ENCODE assay signal across 1 cellular context in genomic region chr1:86395771-86396502, GRCh38.
TF ChIP-seq lines count a peak whose summit lies in the region.

TSS of gene ODF2L (minus strand) at chr1:86396323. CDS start at chr1:86387027, 9,296 bp downstream.

TF ChIP-seq in H1, 55 proteins besides CTCF, POLR2A, EP300 and RAD21:
- peak; percentile 93 for TF ChIP-seq CREB1 (IDR thresholded peaks at IDR 0.05)
- TF ChIP-seq, protein P1, sequence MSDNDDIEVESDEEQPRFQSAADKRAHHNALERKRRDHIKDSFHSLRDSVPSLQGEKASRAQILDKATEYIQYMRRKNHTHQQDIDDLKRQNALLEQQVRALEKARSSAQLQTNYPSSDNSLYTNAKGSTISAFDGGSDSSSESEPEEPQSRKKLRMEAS (IDR thresholded peaks at IDR 0.05) = peak; percentile 26; the same call in 1 of the 2 replicates
- peak; percentile 50; the same call in 1 of the 2 replicates for TF ChIP-seq TBP (IDR thresholded peaks at IDR 0.05; ENCODE audit: low read depth, low read length)
- TF ChIP-seq CTBP2 (IDR thresholded peaks at IDR 0.05; ENCODE audit: borderline replicate concordance, insufficient read depth, insufficient read length, low read length) = no peak
- TF ChIP-seq POLR2AphosphoS5 (IDR thresholded peaks at IDR 0.05; ENCODE audit: low read depth, low read length) = peak; percentile 55; the same call in 1 of the 2 replicates
- TF ChIP-seq SIN3A (conservative IDR thresholded peaks at IDR 0.05 in 1 of 2, IDR thresholded peaks at IDR 0.05 in 1 of 2; ENCODE audit: low read depth in 1 of 2, low read length in 2 of 2) = peak in 1 of 2 experiments; percentile 86; a peak in 2 of 4 replicates
- TF ChIP-seq ATF2 (IDR thresholded peaks at IDR 0.05; ENCODE audit: low read length) = no peak
- peak; percentile 51 for TF ChIP-seq TEAD4 (IDR thresholded peaks at IDR 0.05; ENCODE audit: low read depth, low read length)
- TF ChIP-seq JUN (IDR thresholded peaks at IDR 0.05; ENCODE audit: low read depth, low read length) = no peak
- TF ChIP-seq TCF12 (IDR thresholded peaks at IDR 0.05; ENCODE audit: low read depth, low read length) = no peak
- no peak for TF ChIP-seq ZNF274 (IDR thresholded peaks at IDR 0.05; ENCODE audit: borderline replicate concordance, extremely low read depth, low read length)
- TF ChIP-seq CBX5 (IDR thresholded peaks at IDR 0.05; ENCODE audit: low read depth, low read length) = no peak
- no peak for TF ChIP-seq CHD2 (IDR thresholded peaks at IDR 0.05; ENCODE audit: low read length)
- peak; percentile 64; the same call in 1 of the 2 replicates for TF ChIP-seq TAF1 (IDR thresholded peaks at IDR 0.05; ENCODE audit: low read depth, low read length)
- peak; percentile 82; the same call in 1 of the 2 replicates for TF ChIP-seq RBBP5 (IDR thresholded peaks at IDR 0.05; ENCODE audit: borderline replicate concordance, low read depth, low read length)
- no peak for TF ChIP-seq BRCA1 (IDR thresholded peaks at IDR 0.05; ENCODE audit: low read depth, low read length)
- no peak for TF ChIP-seq BCL11A (IDR thresholded peaks at IDR 0.05; ENCODE audit: low read depth in 2 of 2, low read length in 2 of 2)
- TF ChIP-seq GABPA (IDR thresholded peaks at IDR 0.05; ENCODE audit: borderline replicate concordance, insufficient read depth, low read length) = no peak
- 0 out of 2 replicates have a peak, but pooled peaks have one; percentile 26 for TF ChIP-seq BACH1 (IDR thresholded peaks at IDR 0.05; ENCODE audit: low read length)
- TF ChIP-seq EZH2 (IDR thresholded peaks at IDR 0.05; ENCODE audit: low read depth, low read length, severe bottlenecking) = no peak
- TF ChIP-seq RFX5 (IDR thresholded peaks at IDR 0.05; ENCODE audit: borderline replicate concordance, low read depth, low read length) = no peak
- TF ChIP-seq, protein P2, sequence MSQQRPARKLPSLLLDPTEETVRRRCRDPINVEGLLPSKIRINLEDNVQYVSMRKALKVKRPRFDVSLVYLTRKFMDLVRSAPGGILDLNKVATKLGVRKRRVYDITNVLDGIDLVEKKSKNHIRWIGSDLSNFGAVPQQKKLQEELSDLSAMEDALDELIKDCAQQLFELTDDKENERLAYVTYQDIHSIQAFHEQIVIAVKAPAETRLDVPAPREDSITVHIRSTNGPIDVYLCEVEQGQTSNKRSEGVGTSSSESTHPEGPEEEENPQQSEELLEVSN (IDR thresholded peaks at IDR 0.05) = peak; percentile 39; the same call in 1 of the 2 replicates
- TF ChIP-seq ASH2L (IDR thresholded peaks at IDR 0.05; ENCODE audit: low read length) = peak; percentile 91
- TF ChIP-seq, protein P3, sequence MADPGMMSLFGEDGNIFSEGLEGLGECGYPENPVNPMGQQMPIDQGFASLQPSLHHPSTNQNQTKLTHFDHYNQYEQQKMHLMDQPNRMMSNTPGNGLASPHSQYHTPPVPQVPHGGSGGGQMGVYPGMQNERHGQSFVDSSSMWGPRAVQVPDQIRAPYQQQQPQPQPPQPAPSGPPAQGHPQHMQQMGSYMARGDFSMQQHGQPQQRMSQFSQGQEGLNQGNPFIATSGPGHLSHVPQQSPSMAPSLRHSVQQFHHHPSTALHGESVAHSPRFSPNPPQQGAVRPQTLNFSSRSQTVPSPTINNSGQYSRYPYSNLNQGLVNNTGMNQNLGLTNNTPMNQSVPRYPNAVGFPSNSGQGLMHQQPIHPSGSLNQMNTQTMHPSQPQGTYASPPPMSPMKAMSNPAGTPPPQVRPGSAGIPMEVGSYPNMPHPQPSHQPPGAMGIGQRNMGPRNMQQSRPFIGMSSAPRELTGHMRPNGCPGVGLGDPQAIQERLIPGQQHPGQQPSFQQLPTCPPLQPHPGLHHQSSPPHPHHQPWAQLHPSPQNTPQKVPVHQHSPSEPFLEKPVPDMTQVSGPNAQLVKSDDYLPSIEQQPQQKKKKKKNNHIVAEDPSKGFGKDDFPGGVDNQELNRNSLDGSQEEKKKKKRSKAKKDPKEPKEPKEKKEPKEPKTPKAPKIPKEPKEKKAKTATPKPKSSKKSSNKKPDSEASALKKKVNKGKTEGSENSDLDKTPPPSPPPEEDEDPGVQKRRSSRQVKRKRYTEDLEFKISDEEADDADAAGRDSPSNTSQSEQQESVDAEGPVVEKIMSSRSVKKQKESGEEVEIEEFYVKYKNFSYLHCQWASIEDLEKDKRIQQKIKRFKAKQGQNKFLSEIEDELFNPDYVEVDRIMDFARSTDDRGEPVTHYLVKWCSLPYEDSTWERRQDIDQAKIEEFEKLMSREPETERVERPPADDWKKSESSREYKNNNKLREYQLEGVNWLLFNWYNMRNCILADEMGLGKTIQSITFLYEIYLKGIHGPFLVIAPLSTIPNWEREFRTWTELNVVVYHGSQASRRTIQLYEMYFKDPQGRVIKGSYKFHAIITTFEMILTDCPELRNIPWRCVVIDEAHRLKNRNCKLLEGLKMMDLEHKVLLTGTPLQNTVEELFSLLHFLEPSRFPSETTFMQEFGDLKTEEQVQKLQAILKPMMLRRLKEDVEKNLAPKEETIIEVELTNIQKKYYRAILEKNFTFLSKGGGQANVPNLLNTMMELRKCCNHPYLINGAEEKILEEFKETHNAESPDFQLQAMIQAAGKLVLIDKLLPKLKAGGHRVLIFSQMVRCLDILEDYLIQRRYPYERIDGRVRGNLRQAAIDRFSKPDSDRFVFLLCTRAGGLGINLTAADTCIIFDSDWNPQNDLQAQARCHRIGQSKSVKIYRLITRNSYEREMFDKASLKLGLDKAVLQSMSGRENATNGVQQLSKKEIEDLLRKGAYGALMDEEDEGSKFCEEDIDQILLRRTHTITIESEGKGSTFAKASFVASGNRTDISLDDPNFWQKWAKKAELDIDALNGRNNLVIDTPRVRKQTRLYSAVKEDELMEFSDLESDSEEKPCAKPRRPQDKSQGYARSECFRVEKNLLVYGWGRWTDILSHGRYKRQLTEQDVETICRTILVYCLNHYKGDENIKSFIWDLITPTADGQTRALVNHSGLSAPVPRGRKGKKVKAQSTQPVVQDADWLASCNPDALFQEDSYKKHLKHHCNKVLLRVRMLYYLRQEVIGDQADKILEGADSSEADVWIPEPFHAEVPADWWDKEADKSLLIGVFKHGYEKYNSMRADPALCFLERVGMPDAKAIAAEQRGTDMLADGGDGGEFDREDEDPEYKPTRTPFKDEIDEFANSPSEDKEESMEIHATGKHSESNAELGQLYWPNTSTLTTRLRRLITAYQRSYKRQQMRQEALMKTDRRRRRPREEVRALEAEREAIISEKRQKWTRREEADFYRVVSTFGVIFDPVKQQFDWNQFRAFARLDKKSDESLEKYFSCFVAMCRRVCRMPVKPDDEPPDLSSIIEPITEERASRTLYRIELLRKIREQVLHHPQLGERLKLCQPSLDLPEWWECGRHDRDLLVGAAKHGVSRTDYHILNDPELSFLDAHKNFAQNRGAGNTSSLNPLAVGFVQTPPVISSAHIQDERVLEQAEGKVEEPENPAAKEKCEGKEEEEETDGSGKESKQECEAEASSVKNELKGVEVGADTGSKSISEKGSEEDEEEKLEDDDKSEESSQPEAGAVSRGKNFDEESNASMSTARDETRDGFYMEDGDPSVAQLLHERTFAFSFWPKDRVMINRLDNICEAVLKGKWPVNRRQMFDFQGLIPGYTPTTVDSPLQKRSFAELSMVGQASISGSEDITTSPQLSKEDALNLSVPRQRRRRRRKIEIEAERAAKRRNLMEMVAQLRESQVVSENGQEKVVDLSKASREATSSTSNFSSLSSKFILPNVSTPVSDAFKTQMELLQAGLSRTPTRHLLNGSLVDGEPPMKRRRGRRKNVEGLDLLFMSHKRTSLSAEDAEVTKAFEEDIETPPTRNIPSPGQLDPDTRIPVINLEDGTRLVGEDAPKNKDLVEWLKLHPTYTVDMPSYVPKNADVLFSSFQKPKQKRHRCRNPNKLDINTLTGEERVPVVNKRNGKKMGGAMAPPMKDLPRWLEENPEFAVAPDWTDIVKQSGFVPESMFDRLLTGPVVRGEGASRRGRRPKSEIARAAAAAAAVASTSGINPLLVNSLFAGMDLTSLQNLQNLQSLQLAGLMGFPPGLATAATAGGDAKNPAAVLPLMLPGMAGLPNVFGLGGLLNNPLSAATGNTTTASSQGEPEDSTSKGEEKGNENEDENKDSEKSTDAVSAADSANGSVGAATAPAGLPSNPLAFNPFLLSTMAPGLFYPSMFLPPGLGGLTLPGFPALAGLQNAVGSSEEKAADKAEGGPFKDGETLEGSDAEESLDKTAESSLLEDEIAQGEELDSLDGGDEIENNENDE (IDR thresholded peaks at IDR 0.05; ENCODE audit: insufficient replicate concordance, low read length) = no peak
- no peak for TF ChIP-seq POU5F1 (IDR thresholded peaks at IDR 0.05; ENCODE audit: low read depth, low read length)
- no peak for TF ChIP-seq CHD1 (IDR thresholded peaks at IDR 0.05; ENCODE audit: low read depth, low read length)
- TF ChIP-seq RNF2 (IDR thresholded peaks at IDR 0.05; ENCODE audit: borderline replicate concordance, low read depth, low read length, missing control alignments, poor library complexity, severe bottlenecking) = no peak
- no peak for TF ChIP-seq TAF7 (optimal IDR thresholded peaks at IDR 0.05; ENCODE audit: borderline replicate concordance, low read depth, low read length)
- TF ChIP-seq CBX8 (IDR thresholded peaks at IDR 0.05; ENCODE audit: borderline replicate concordance, low read depth, low read length) = no peak
- TF ChIP-seq SRF (IDR thresholded peaks at IDR 0.05; ENCODE audit: low read depth, low read length) = no peak
- TF ChIP-seq KDM4A (IDR thresholded peaks at IDR 0.05; ENCODE audit: low read depth, low read length, severe bottlenecking) = peak; percentile 71
- peak; percentile 64; the same call in 1 of the 2 replicates for TF ChIP-seq YY1 (IDR thresholded peaks at IDR 0.05; ENCODE audit: low read depth, low read length)
- no peak for TF ChIP-seq SP2 (IDR thresholded peaks at IDR 0.05; ENCODE audit: low read length)
- peak; percentile 88 for TF ChIP-seq SAP30 (IDR thresholded peaks at IDR 0.05; ENCODE audit: insufficient read depth, insufficient replicate concordance, low read length)
- 0 out of 2 replicates have a peak, but pooled peaks have one; percentile 6 for TF ChIP-seq JUND (IDR thresholded peaks at IDR 0.05; ENCODE audit: low read length)
- TF ChIP-seq PHF8 (conservative IDR thresholded peaks at IDR 0.05; ENCODE audit: low read depth, low read length) = peak; percentile 76; the same call in 1 of the 2 replicates
- peak; percentile 88 for TF ChIP-seq EGR1 (IDR thresholded peaks at IDR 0.05; ENCODE audit: borderline replicate concordance, low read depth, low read length)
- TF ChIP-seq KDM5A (IDR thresholded peaks at IDR 0.05; ENCODE audit: low read length) = no peak; the same call in 1 of the 2 replicates
- no peak for TF ChIP-seq SP1 (IDR thresholded peaks at IDR 0.05; ENCODE audit: low read depth, low read length)
